ENCODE assay signal across 11 cellular contexts in genomic region chr14:89621009-89621421, GRCh38.
A peak's percentile ranks its signal among the peaks of the same experiment; 100 is the strongest.
DNase-seq lines count a peak whose midpoint lies in the region; ATAC-seq and TF ChIP-seq lines count a peak whose summit lies in the region.
"Had no signal": no experiment of that assay in that cellular context is flagged by ENCODE, and none has a peak within 500 bp of the region (broad histone marks: within the 10 kb centered on the region; RNA-seq: fewer than 3 reads in every experiment).

No MANE protein-coding gene starts in this region.

- no peak for TF ChIP-seq CTCF in GM06990 (IDR thresholded peaks at IDR 0.05; ENCODE audit: insufficient read depth, low read length, poor library complexity, severe bottlenecking)
- no peak for TF ChIP-seq CTCF in esophagus squamous epithelium (IDR thresholded peaks at IDR 0.05)
- no peak for TF ChIP-seq CTCF in heart right ventricle (IDR thresholded peaks at IDR 0.05)

- intact Hi-C loops in activated CD4-positive, alpha-beta T cell treated with anti-CD3 and anti-CD28 coated beads, Interleukin-2, amount 10 ng/mL, durations not matched to agents 24 days and 14 days (cut with micrococcal nuclease) = loop anchor here (1.0 to 2.0 kb wide), 6 partner anchors 20 to 204 kb away; partner anchors contain the start of gene FOXN3
- intact Hi-C loops in esophagus squamous epithelium (cut with DNase I) (loop anchor here (10.0 kb wide), 1 partner anchor 186 kb away; no protein-coding TSS in a partner anchor), heart right ventricle (cut with DNase I) (loop anchor here in 3 of 10 donors (5.0 to 10.0 kb wide), 4 partner anchors 41 to 576 kb away; no protein-coding TSS in a partner anchor)

- 72 to 73% methylated on average over 4 to 5 of the region's 5 CpGs for WGBS in esophagus squamous epithelium, 2 donors
- 73 to 82% methylated on average over 5 of the region's 5 CpGs for WGBS in heart right ventricle, 2 donors

- no peak for ATAC-seq in heart right ventricle

- H3K4me1 ChIP-seq in esophagus squamous epithelium (peaks cover 9 to 51% (median 20%) of the 10 kb centered on the region in 3 donors), heart right ventricle (peaks cover 4 to 40% (median 28%) of the 10 kb centered on the region in 9 donors)

- DNase-seq in GM06990 (ENCODE audit: extremely low read depth, insufficient read length) = peak; percentile 41
- DNase-seq in activated CD4-positive, alpha-beta T cell treated with anti-CD3 and anti-CD28 coated beads, Interleukin-2, amount 10 ng/mL, durations not matched to agents 24 days and 14 days = peak; percentile 88
- DNase-seq in stimulated activated CD4-positive, alpha-beta T cell treated with anti-CD3 and anti-CD28 coated beads, Interleukin-1b, Interleukin-23, amount 100 ng/mL, for 48 hours = peak; percentile 70
- no peak for DNase-seq in esophagus squamous epithelium (lab: John Stamatoyannopoulos, UW)
- no peak for DNase-seq in NCI-H1417 (lab: John Stamatoyannopoulos, UW)
- no peak for DNase-seq in heart right ventricle
- no peak for DNase-seq in C1 segment of cervical spinal cord (lab: John Stamatoyannopoulos, UW)
- DNase-seq: amniotic stem cell, NCI-H2227 treated with DMSO at 0.1 percent for 48 hours, posterior cingulate gyrus had no signal

- H3K36me3 ChIP-seq in GM06990 (ENCODE audit: control insufficient read depth, insufficient read depth, low read length) (no peaks in the 10 kb centered on the region), esophagus squamous epithelium (no peaks in the 10 kb centered on the region), heart right ventricle (no peaks in the 10 kb centered on the region)

- H3K9me3 ChIP-seq in esophagus squamous epithelium (no peaks in the 10 kb centered on the region), heart right ventricle (no peaks in the 10 kb centered on the region)

- no peak overlapping the region for H3K4me3 ChIP-seq in GM06990 (replicated peaks; ENCODE audit: low read depth, low read length)
- no peak overlapping the region for H3K4me3 ChIP-seq in esophagus squamous epithelium
- no peak overlapping the region for H3K4me3 ChIP-seq in heart right ventricle

- no peaks in the 10 kb centered on the region for H3K9me3 Mint-ChIP-seq in activated CD4-positive, alpha-beta T cell treated with anti-CD3 and anti-CD28 coated beads, Interleukin-2, amount 10 ng/mL, durations not matched to agents 24 days and 14 days
- H3K9me3 Mint-ChIP-seq in activated naive CD8-positive, alpha-beta T cell (ENCODE audit: low read depth) = no peaks in the 10 kb centered on the region

- H3K36me3 Mint-ChIP-seq in activated CD4-positive, alpha-beta T cell treated with anti-CD3 and anti-CD28 coated beads, Interleukin-2, amount 10 ng/mL, durations not matched to agents 24 days and 14 days (ENCODE audit: low read depth) = peaks cover 2% of the 10 kb centered on the region
- H3K36me3 Mint-ChIP-seq in activated naive CD8-positive, alpha-beta T cell = no peaks in the 10 kb centered on the region

- H3K4me3 Mint-ChIP-seq in activated CD4-positive, alpha-beta T cell treated with anti-CD3 and anti-CD28 coated beads, Interleukin-2, amount 10 ng/mL, durations not matched to agents 24 days and 14 days = peak overlapping the region; percentile 95
- H3K4me3 Mint-ChIP-seq in activated naive CD8-positive, alpha-beta T cell = peak overlapping the region; percentile 94

- H3K27me3 Mint-ChIP-seq in activated CD4-positive, alpha-beta T cell treated with anti-CD3 and anti-CD28 coated beads, Interleukin-2, amount 10 ng/mL, durations not matched to agents 24 days and 14 days = no peaks in the 10 kb centered on the region
- no peaks in the 10 kb centered on the region for H3K27me3 Mint-ChIP-seq in activated naive CD8-positive, alpha-beta T cell

- H3K27me3 ChIP-seq in GM06990 (replicated peaks; ENCODE audit: control insufficient read depth, insufficient read depth, low read length) (no peaks in the 10 kb centered on the region), esophagus squamous epithelium (no peaks in the 10 kb centered on the region), heart right ventricle (no peaks in the 10 kb centered on the region)

- no peak for TF ChIP-seq POLR2A in esophagus squamous epithelium (IDR thresholded peaks at IDR 0.05)

- peaks cover 52% of the 10 kb centered on the region for H3K4me1 Mint-ChIP-seq in activated CD4-positive, alpha-beta T cell treated with anti-CD3 and anti-CD28 coated beads, Interleukin-2, amount 10 ng/mL, durations not matched to agents 24 days and 14 days
- peaks cover 53% of the 10 kb centered on the region for H3K4me1 Mint-ChIP-seq in activated naive CD8-positive, alpha-beta T cell (ENCODE audit: low read depth)

- peak overlapping the region in 2 of 4 donors; percentile 11 to 23 for H3K27ac ChIP-seq in esophagus squamous epithelium
- H3K27ac ChIP-seq in heart right ventricle = peak overlapping the region in 1 of 10 donors; percentile 90

- H3K27ac Mint-ChIP-seq in activated CD4-positive, alpha-beta T cell treated with anti-CD3 and anti-CD28 coated beads, Interleukin-2, amount 10 ng/mL, durations not matched to agents 24 days and 14 days = peak overlapping the region; percentile 97
- H3K27ac Mint-ChIP-seq in activated naive CD8-positive, alpha-beta T cell = peak overlapping the region; percentile 99

Comparison
In these comparisons a context has a peak if more than half of its experiments do, and no peak if none do; other contexts are left out.
1. DNase-seq: peak in GM06990 (single experiment), activated CD4-positive, alpha-beta T cell treated with anti-CD3 and anti-CD28 coated beads, Interleukin-2, amount 10 ng/mL, durations not matched to agents 24 days and 14 days (single experiment) and stimulated activated CD4-positive, alpha-beta T cell treated with anti-CD3 and anti-CD28 coated beads, Interleukin-1b, Interleukin-23, amount 100 ng/mL, for 48 hours (single experiment); none in esophagus squamous epithelium (single experiment), NCI-H1417 (0 of 3), heart right ventricle (0 of 2) and C1 segment of cervical spinal cord (0 of 14).